In genomic region chr5:179258001-179258921, GRCh38 we compare ENCODE assay signal across 14 cellular contexts.
DNase-seq lines count a peak whose midpoint lies in the region; ATAC-seq, FAIRE-seq and TF ChIP-seq lines count a peak whose summit lies in the region.
"Had no signal": no experiment of that assay in that cellular context is flagged by ENCODE, and none has a peak within 500 bp of the region (broad histone marks: within the 10 kb centered on the region; RNA-seq: fewer than 3 reads in every experiment).

No MANE protein-coding gene starts in this region.

- BruUV-seq in HepG2 (replicated peaks; lab: Mats Ljungman, UMichigan): no TSS peak

- no peak for TF ChIP-seq POLR2A in right lobe of liver (IDR thresholded peaks at IDR 0.05)
- TF ChIP-seq POLR2A in HepG2 (IDR thresholded peaks at IDR 0.05; ENCODE audit: insufficient read depth in 1 of 2, low read depth in 2 of 2, low read length in 2 of 2): no peak
- TF ChIP-seq POLR2A in vagina (IDR thresholded peaks at IDR 0.05): no peak
- no peak for TF ChIP-seq POLR2A in gastroesophageal sphincter (IDR thresholded peaks at IDR 0.05)

- no peak for TF ChIP-seq EP300 in HepG2 (IDR thresholded peaks at IDR 0.05; ENCODE audit: low read depth in 2 of 2, low read length in 2 of 2)
- no peak for TF ChIP-seq EP300 in HepG2 (CRISPR knock-in tag; IDR thresholded peaks at IDR 0.05; ENCODE audit: borderline replicate concordance)
- TF ChIP-seq EP300 in gastroesophageal sphincter (IDR thresholded peaks at IDR 0.05): no peak

- H3K4me2 ChIP-seq in HepG2 (ENCODE audit: low read depth, low read length): no peak overlapping the region

- ATAC-seq in right lobe of liver (no peak), HepG2 (no peak), gastroesophageal sphincter (no peak)

- no peak for TF ChIP-seq RAD21 in HepG2 (CRISPR knock-in tag; IDR thresholded peaks at IDR 0.05)

- H3K9me3 ChIP-seq in right lobe of liver (no peaks in the 10 kb centered on the region), HepG2 (ENCODE audit: low read length) (no peaks in the 10 kb centered on the region), endodermal cell (ENCODE audit: control insufficient read depth, low read length) (no peaks in the 10 kb centered on the region), vagina (no peaks in the 10 kb centered on the region), gastroesophageal sphincter (no peaks in the 10 kb centered on the region)

- H3K36me3 ChIP-seq in right lobe of liver (no peaks in the 10 kb centered on the region), HepG2 (replicated peaks in 1 of 2; ENCODE audit: control insufficient read depth in 1 of 2, insufficient read depth in 2 of 2, low read length in 2 of 2) (no peaks in the 10 kb centered on the region), endodermal cell (ENCODE audit: control insufficient read depth, insufficient read depth, low read length) (no peaks in the 10 kb centered on the region), vagina (no peaks in the 10 kb centered on the region), gastroesophageal sphincter (no peaks in the 10 kb centered on the region)

- H3K4me1 Mint-ChIP-seq in endodermal cell: peaks cover 9% of the 10 kb centered on the region
- no peaks in the 10 kb centered on the region for H3K4me1 Mint-ChIP-seq in osteocyte (ENCODE audit: unreplicated experiment)
- H3K4me1 Mint-ChIP-seq: activated naive CD8-positive, alpha-beta T cell treated with anti-CD3 and anti-CD28 coated beads, Interleukin-2, amount 10 ng/mL, durations not matched to agents 7 days and 5 days; central memory CD8-positive, alpha-beta T cell had no signal

- FAIRE-seq in HepG2 (lab: Jason Lieb, UNC): no peak

- H2AFZ ChIP-seq in HepG2 (ENCODE audit: low read length): no peak overlapping the region

- H3K27ac Mint-ChIP-seq in endodermal cell (no peak overlapping the region), osteocyte (ENCODE audit: unreplicated experiment) (no peak overlapping the region)
- H3K27ac Mint-ChIP-seq: activated naive CD8-positive, alpha-beta T cell treated with anti-CD3 and anti-CD28 coated beads, Interleukin-2, amount 10 ng/mL, durations not matched to agents 7 days and 5 days; stimulated activated naive CD8-positive, alpha-beta T cell treated with anti-CD3 and anti-CD28 coated beads, Interleukin-15, Interleukin-2, amounts not matched to agents 100 ng/mL and 50 ng/mL, for 24 hours had no signal

- POLR2A ChIA-PET in HepG2 (lab: Yijun Ruan, JAX): no interaction called here

- H3K4me3 Mint-ChIP-seq in endodermal cell (no peak overlapping the region), osteocyte (ENCODE audit: unreplicated experiment) (no peak overlapping the region)
- H3K4me3 Mint-ChIP-seq: activated naive CD8-positive, alpha-beta T cell treated with anti-CD3 and anti-CD28 coated beads, Interleukin-2, amount 10 ng/mL, durations not matched to agents 7 days and 5 days; central memory CD8-positive, alpha-beta T cell; stimulated activated naive CD8-positive, alpha-beta T cell treated with anti-CD3 and anti-CD28 coated beads, Interleukin-15, Interleukin-2, amounts not matched to agents 100 ng/mL and 50 ng/mL, for 24 hours had no signal

- intact Hi-C loops in right lobe of liver (cut with DNase I) (no loop called here), HepG2 (cut with micrococcal nuclease; ENCODE audit: unreplicated experiment) (no loop called here), vagina (cut with DNase I) (no loop called here)

- no peaks in the 10 kb centered on the region for H4K20me1 ChIP-seq in HepG2 (ENCODE audit: insufficient read depth, low read length)

- H3K36me3 Mint-ChIP-seq in endodermal cell (ENCODE audit: low read depth): no peaks in the 10 kb centered on the region
- H3K36me3 Mint-ChIP-seq in osteocyte (ENCODE audit: unreplicated experiment): no peaks in the 10 kb centered on the region
- H3K36me3 Mint-ChIP-seq: activated naive CD8-positive, alpha-beta T cell treated with anti-CD3 and anti-CD28 coated beads, Interleukin-2, amount 10 ng/mL, durations not matched to agents 7 days and 5 days had no signal

- no peaks in the 10 kb centered on the region for H3K27me3 Mint-ChIP-seq in endodermal cell (ENCODE audit: insufficient read depth)
- no peaks in the 10 kb centered on the region for H3K27me3 Mint-ChIP-seq in osteocyte (ENCODE audit: unreplicated experiment)

- 47% methylated on average over 7 of the region's 23 CpGs for WGBS in right lobe of liver (ENCODE audit: insufficient coverage, low coverage, low lambda C conversion rate, missing lambda C conversion rate)
- 55% methylated on average over 7 of the region's 23 CpGs for WGBS in HepG2 (ENCODE audit: low lambda C conversion rate)
- WGBS in endodermal cell (ENCODE audit: insufficient coverage in 1 of 2, insufficient read length in 1 of 2), 2 experiments: 87 to 92% methylated on average over 15 to 23 of the region's 23 CpGs
- WGBS in gastroesophageal sphincter (ENCODE audit: low coverage in 1 of 2), 2 donors: 69 to 98% methylated on average over 7 to 8 of the region's 23 CpGs

- no peaks in the 10 kb centered on the region for H3K4me1 ChIP-seq in right lobe of liver
- peaks cover 17% of the 10 kb centered on the region for H3K4me1 ChIP-seq in HepG2 (ENCODE audit: insufficient read depth, low read length)
- H3K4me1 ChIP-seq in endodermal cell (ENCODE audit: control insufficient read depth, insufficient read depth, low read length): peaks cover 3% of the 10 kb centered on the region
- peaks cover 29% of the 10 kb centered on the region for H3K4me1 ChIP-seq in vagina
- H3K4me1 ChIP-seq in gastroesophageal sphincter: no peaks in the 10 kb centered on the region

- in situ Hi-C loops in HepG2 (cut with HindIII; ENCODE audit: extremely low pct_ligation_motif_present, low pct_unique_long_range_greater_than_20kb): no loop called here

- no peak for TF ChIP-seq CTCF in right lobe of liver (IDR thresholded peaks at IDR 0.05)
- TF ChIP-seq CTCF in HepG2 (CRISPR knock-in tag; IDR thresholded peaks at IDR 0.05): no peak
- no peak for TF ChIP-seq CTCF in endodermal cell (conservative IDR thresholded peaks at IDR 0.05)
- no peak for TF ChIP-seq CTCF in osteocyte (IDR thresholded peaks at IDR 0.05)
- no peak for TF ChIP-seq CTCF in vagina (IDR thresholded peaks at IDR 0.05)
- TF ChIP-seq CTCF in gastroesophageal sphincter (IDR thresholded peaks at IDR 0.05): no peak

- DNase-seq in right lobe of liver (peak; percentile 13 to 41 (median 33)), HepG2 (ENCODE audit: low spot score) (no peak), endodermal cell (peak; percentile 39), osteocyte (ENCODE audit: extremely low spot score, unreplicated experiment) (peak; percentile 83), vagina (ENCODE audit: extremely low spot score in 2 of 2) (peak in 1 of 2 donors; percentile 79), NCI-H2227 treated with DMSO at 0.1 percent for 48 hours (lab: John Stamatoyannopoulos, UW) (no peak), caudate nucleus (lab: John Stamatoyannopoulos, UW) (no peak)
- DNase-seq: KBM-7, NCI-H1417 had no signal

- no peak overlapping the region for H3K4me3 ChIP-seq in right lobe of liver
- H3K4me3 ChIP-seq in HepG2 (replicated peaks in 1 of 3; ENCODE audit: insufficient read depth in 1 of 3, low read depth in 2 of 3, low read length in 3 of 3): no peak overlapping the region
- no peak overlapping the region for H3K4me3 ChIP-seq in endodermal cell (ENCODE audit: low read length)
- no peak overlapping the region for H3K4me3 ChIP-seq in vagina
- no peak overlapping the region for H3K4me3 ChIP-seq in gastroesophageal sphincter

- H3K9me3 Mint-ChIP-seq in endodermal cell: no peaks in the 10 kb centered on the region
- peaks cover 6% of the 10 kb centered on the region for H3K9me3 Mint-ChIP-seq in osteocyte (ENCODE audit: unreplicated experiment)
- H3K9me3 Mint-ChIP-seq: activated naive CD8-positive, alpha-beta T cell treated with anti-CD3 and anti-CD28 coated beads, Interleukin-2, amount 10 ng/mL, durations not matched to agents 7 days and 5 days; central memory CD8-positive, alpha-beta T cell; stimulated activated naive CD8-positive, alpha-beta T cell treated with anti-CD3 and anti-CD28 coated beads, Interleukin-15, Interleukin-2, amounts not matched to agents 100 ng/mL and 50 ng/mL, for 24 hours had no signal

- no peak overlapping the region for H3K9ac ChIP-seq in HepG2 (ENCODE audit: insufficient read depth, low read depth, low read length)
- no peak overlapping the region for H3K9ac ChIP-seq in endodermal cell (ENCODE audit: extremely low read depth, low read length, poor library complexity, severe bottlenecking)

- no peaks in the 10 kb centered on the region for H3K27me3 ChIP-seq in right lobe of liver
- H3K27me3 ChIP-seq in HepG2 (ENCODE audit: control insufficient read depth in 1 of 2, insufficient read depth in 2 of 2, low read length in 2 of 2): peaks cover 0 to 3% of the 10 kb centered on the region in 2 experiments; a peak in 1 of 5 replicates
- no peaks in the 10 kb centered on the region for H3K27me3 ChIP-seq in endodermal cell (ENCODE audit: control insufficient read depth, insufficient read depth, low read length, poor library complexity, severe bottlenecking)
- H3K27me3 ChIP-seq in vagina: no peaks in the 10 kb centered on the region
- H3K27me3 ChIP-seq in gastroesophageal sphincter: no peaks in the 10 kb centered on the region

- H3K27ac ChIP-seq in right lobe of liver: no peak overlapping the region
- H3K27ac ChIP-seq in HepG2 (ENCODE audit: extremely low read length, insufficient read depth, low read length): no peak overlapping the region
- no peak overlapping the region for H3K27ac ChIP-seq in endodermal cell (ENCODE audit: low read depth, low read length)
- peak overlapping the region; percentile 90 for H3K27ac ChIP-seq in vagina
- peak overlapping the region in 1 of 4 donors; percentile 22 for H3K27ac ChIP-seq in gastroesophageal sphincter
- H3K27ac ChIP-seq in caudate nucleus (ENCODE audit: low read depth, low read length): no peak overlapping the region
- H3K27ac ChIP-seq: VCaP had no signal

- CTCF ChIA-PET in HepG2 (lab: Yijun Ruan, JAX; ENCODE audit: low intra/inter-chr PET ratio, low total read pairs): no interaction called here

- no peaks in the 10 kb centered on the region for H3K79me2 ChIP-seq in HepG2 (ENCODE audit: insufficient read depth, low read length)

TF ChIP-seq in HepG2, 621 proteins besides CTCF, POLR2A, EP300 and RAD21 (continues in another document):
- TF ChIP-seq ZC3H4 (CRISPR knock-in tag; IDR thresholded peaks at IDR 0.05; ENCODE audit: borderline replicate concordance) (no peak), ZNF33B (CRISPR knock-in tag; IDR thresholded peaks at IDR 0.05) (no peak), ZKSCAN8 (CRISPR knock-in tag; IDR thresholded peaks at IDR 0.05; ENCODE audit: borderline replicate concordance) (no peak), HDAC6 (IDR thresholded peaks at IDR 0.05; ENCODE audit: low read depth, low read length) (no peak), IRF2 (CRISPR knock-in tag; IDR thresholded peaks at IDR 0.05) (no peak)

Comparison
In these comparisons a context has a peak if more than half of its experiments do, and no peak if none do; other contexts are left out.
1. DNase-seq: peak in right lobe of liver (3 of 3), endodermal cell (single experiment) and osteocyte (single experiment); none in HepG2 (single experiment), NCI-H2227 treated with DMSO at 0.1 percent for 48 hours (single experiment) and caudate nucleus (0 of 61).